In genomic region chr15:39433351-39433750, GRCh38 we compare ENCODE assay signal across 21 cellular contexts.
DNase-seq lines count a peak whose midpoint lies in the region; ATAC-seq and TF ChIP-seq lines count a peak whose summit lies in the region.
"Had no signal": no experiment of that assay in that cellular context is flagged by ENCODE, and none has a peak within 500 bp of the region (broad histone marks: within the 10 kb centered on the region; RNA-seq: fewer than 3 reads in every experiment).

No MANE protein-coding gene starts in this region.

- no peaks in the 10 kb centered on the region for H3K36me3 Mint-ChIP-seq in nephron (ENCODE audit: low read depth)
- H3K36me3 Mint-ChIP-seq: activated naive CD4-positive, alpha-beta T cell treated with anti-CD3 and anti-CD28 coated beads, Interleukin-2, amount 50 U/mL, for 72 hours; T-cell had no signal

- no peaks in the 10 kb centered on the region for H3K27me3 Mint-ChIP-seq in nephron (ENCODE audit: low read depth)

- peak; percentile 42 for DNase-seq in MV-4-11 (lab: John Stamatoyannopoulos, UW)
- DNase-seq in esophagus muscularis mucosa (ENCODE audit: extremely low spot score): peak; percentile 89
- DNase-seq in transverse colon: no peak
- DNase-seq in iPS-NIHi11 (ENCODE audit: low spot score): no peak
- no peak for DNase-seq in NCI-H82 (lab: John Stamatoyannopoulos, UW)
- DNase-seq: activated CD4-positive, alpha-beta T cell treated with anti-CD3 and anti-CD28 coated beads for 36 hours; activated T-cell treated with anti-CD3 and anti-CD28 coated beads, Interleukin-2, amount 50 U/mL, for 72 hours; DND-41; effector CD4-positive, alpha-beta T cell; erythroblast; gastrocnemius medialis; H7; mesendoderm; NCI-H2171; NCI-H524 treated with DMSO at 0.1 percent for 48 hours; retina; T-cell had no signal

- in situ Hi-C loops in transverse colon (cut with MboI; ENCODE audit: low pct_ligation_motif_present in 1 of 4, low pct_unique_long_range_greater_than_20kb in 1 of 4, low sequenced_read_pairs in 3 of 4): no loop called here

- ATAC-seq in GM19023 (IDR thresholded peaks at IDR 0.05; ENCODE audit: unreplicated experiment): no peak
- ATAC-seq: activated CD4-positive, alpha-beta T cell treated with anti-CD3 and anti-CD28 coated beads for 36 hours; activated naive CD4-positive, alpha-beta T cell treated with anti-CD3 and anti-CD28 coated beads, Interleukin-2, amount 50 U/mL, for 72 hours; activated T-cell treated with anti-CD3 and anti-CD28 coated beads, Interleukin-2, amount 50 U/mL, for 72 hours; T-cell had no signal

- H3K9me3 Mint-ChIP-seq in nephron: no peaks in the 10 kb centered on the region
- H3K9me3 Mint-ChIP-seq: activated naive CD4-positive, alpha-beta T cell treated with anti-CD3 and anti-CD28 coated beads, Interleukin-2, amount 50 U/mL, for 72 hours; activated T-cell treated with anti-CD3 and anti-CD28 coated beads, Interleukin-2, amount 50 U/mL, for 72 hours; T-cell had no signal

- TF ChIP-seq EP300 in esophagus muscularis mucosa (IDR thresholded peaks at IDR 0.05): no peak
- TF ChIP-seq EP300 in transverse colon (IDR thresholded peaks at IDR 0.05; ENCODE audit: low read depth): no peak

- no peaks in the 10 kb centered on the region for H3K9me3 ChIP-seq in esophagus muscularis mucosa
- no peaks in the 10 kb centered on the region for H3K9me3 ChIP-seq in transverse colon
- H3K9me3 ChIP-seq: gastrocnemius medialis, neutrophil had no signal

- no peak overlapping the region for H3K4me3 Mint-ChIP-seq in nephron
- H3K4me3 Mint-ChIP-seq: activated CD4-positive, alpha-beta T cell treated with anti-CD3 and anti-CD28 coated beads for 36 hours; activated T-cell treated with anti-CD3 and anti-CD28 coated beads, Interleukin-2, amount 50 U/mL, for 72 hours; T-cell had no signal

- 48% methylated on average over 1 of the region's 2 CpGs for WGBS in esophagus muscularis mucosa
- 33 to 62% methylated on average over 1 to 2 of the region's 2 CpGs for WGBS in transverse colon (ENCODE audit: low coverage in 1 of 2), 2 donors

- H3K27ac Mint-ChIP-seq in nephron: peak overlapping the region; percentile 95 to 96 (median 96)
- H3K27ac Mint-ChIP-seq: activated CD4-positive, alpha-beta T cell treated with anti-CD3 and anti-CD28 coated beads for 36 hours; activated naive CD4-positive, alpha-beta T cell treated with anti-CD3 and anti-CD28 coated beads, Interleukin-2, amount 50 U/mL, for 72 hours; activated T-cell treated with anti-CD3 and anti-CD28 coated beads, Interleukin-2, amount 50 U/mL, for 72 hours; T-cell had no signal

- TF ChIP-seq POLR2A in esophagus muscularis mucosa (IDR thresholded peaks at IDR 0.05; ENCODE audit: low read depth): no peak
- TF ChIP-seq POLR2A in transverse colon (IDR thresholded peaks at IDR 0.05): no peak

- intact Hi-C loops in esophagus muscularis mucosa (cut with DNase I): no loop called here
- intact Hi-C loops in transverse colon (cut with DNase I; ENCODE audit: low total_unique reads): no loop called here

- H3K4me1 ChIP-seq in esophagus muscularis mucosa: peaks cover 57 to 85% (median 80%) of the 10 kb centered on the region in 4 donors
- H3K4me1 ChIP-seq in transverse colon: peaks cover 0 to 21% (median 14%) of the 10 kb centered on the region in 4 donors

- H3K4me3 ChIP-seq in esophagus muscularis mucosa (no peak overlapping the region), transverse colon (no peak overlapping the region)
- H3K4me3 ChIP-seq: gastrocnemius medialis had no signal

- H3K27ac ChIP-seq in esophagus muscularis mucosa (replicated peaks in 1 of 4) (peak overlapping the region; percentile 64 to 81 (median 76)), transverse colon (peak overlapping the region; percentile 2 to 39 (median 26))
- H3K27ac ChIP-seq: neutrophil had no signal

- TF ChIP-seq CTCF in esophagus muscularis mucosa (IDR thresholded peaks at IDR 0.05): no peak
- no peak for TF ChIP-seq CTCF in nephron (IDR thresholded peaks at IDR 0.05; ENCODE audit: unreplicated experiment in 3 of 3)
- TF ChIP-seq CTCF in transverse colon (IDR thresholded peaks at IDR 0.05): no peak

- H3K27me3 ChIP-seq in esophagus muscularis mucosa (no peaks in the 10 kb centered on the region), transverse colon (no peaks in the 10 kb centered on the region)
- H3K27me3 ChIP-seq: gastrocnemius medialis, neutrophil had no signal

- H3K4me1 Mint-ChIP-seq in nephron: peaks cover 60% of the 10 kb centered on the region

- H3K36me3 ChIP-seq in esophagus muscularis mucosa: no peaks in the 10 kb centered on the region
- no peaks in the 10 kb centered on the region for H3K36me3 ChIP-seq in transverse colon
- H3K36me3 ChIP-seq: gastrocnemius medialis, neutrophil had no signal

Comparison
In these comparisons a context has a peak if more than half of its experiments do, and no peak if none do; other contexts are left out.
1. DNase-seq: peak in MV-4-11 (single experiment) and esophagus muscularis mucosa (single experiment); none in transverse colon (single experiment), iPS-NIHi11 (single experiment) and NCI-H82 (single experiment).